In genomic region chr1:35202048-35202719, GRCh38 we compare ENCODE assay signal across 7 cellular contexts. TPM values are rescaled to one million over a fixed set of nuclear protein-coding genes. Genes with fewer than 3 reads are reported as not detected.
A peak's percentile ranks its signal among the peaks of the same experiment; 100 is the strongest.
DNase-seq lines count a peak whose midpoint lies in the region; ATAC-seq and TF ChIP-seq lines count a peak whose summit lies in the region.

No MANE protein-coding gene starts in this region.

- H3K9me3 ChIP-seq in effector memory CD4-positive, alpha-beta T cell (ENCODE audit: control insufficient read depth, low read length) = no peaks in the 10 kb centered on the region
- no peaks in the 10 kb centered on the region for H3K9me3 ChIP-seq in lung (ENCODE audit: control insufficient read depth in 2 of 2, insufficient read depth in 1 of 2, low read length in 1 of 2)

- DNase-seq in HL-60 (ENCODE audit: low read depth in 1 of 2, low spot score in 1 of 2) (peak; percentile 43 to 84), NCI-H748 (lab: John Stamatoyannopoulos, UW; ENCODE audit: unreplicated experiment) (peak; percentile 82), lung (ENCODE audit: low spot score) (peak; percentile 74)
- peak; percentile 65 to 71 for DNase-seq in activated CD4-positive, alpha-beta T cell treated with anti-CD3 and anti-CD28 coated beads, Interleukin-2, amount 50 U/mL, for 48 hours
- peak; percentile 29 to 48 (median 41) for DNase-seq in effector memory CD4-positive, alpha-beta T cell
- peak; percentile 41 for DNase-seq in stimulated activated CD8-positive, alpha-beta memory T cell treated with anti-CD3 and anti-CD28 coated beads, Interleukin-12 subunit alpha, Interleukin-12 subunit beta, amount 100 ng/mL, for 24 hours (ENCODE audit: extremely low read depth)

- H3K36me3 ChIP-seq in effector memory CD4-positive, alpha-beta T cell (ENCODE audit: control insufficient read depth, insufficient read depth, low read length) = no peaks in the 10 kb centered on the region
- no peaks in the 10 kb centered on the region for H3K36me3 ChIP-seq in lung (ENCODE audit: control insufficient read depth in 2 of 2, insufficient read depth in 2 of 2, low read length in 2 of 2)

- peak; percentile 68 for ATAC-seq in GM18498 (IDR thresholded peaks at IDR 0.05; ENCODE audit: unreplicated experiment)
- ATAC-seq in lung (ENCODE audit: insufficient read depth, low FRiP score) = peak; percentile 88

- no peak overlapping the region for H3K4me3 ChIP-seq in HL-60 (replicated peaks; ENCODE audit: insufficient read depth, low read length)
- H3K4me3 ChIP-seq in effector memory CD4-positive, alpha-beta T cell (ENCODE audit: insufficient read depth, low read depth, low read length, poor library complexity, severe bottlenecking) = no peak overlapping the region
- no peak overlapping the region for H3K4me3 ChIP-seq in lung

- H3K4me1 ChIP-seq in effector memory CD4-positive, alpha-beta T cell (ENCODE audit: control insufficient read depth, insufficient read depth, low read length, poor library complexity, severe bottlenecking) = no peaks in the 10 kb centered on the region
- no peaks in the 10 kb centered on the region for H3K4me1 ChIP-seq in lung (ENCODE audit: control insufficient read depth in 2 of 2, insufficient read depth in 2 of 2, low read length in 2 of 2)

- H3K27ac ChIP-seq in HL-60 (replicated peaks) = no peak overlapping the region
- no peak overlapping the region for H3K27ac ChIP-seq in effector memory CD4-positive, alpha-beta T cell (ENCODE audit: insufficient read depth, low read length, poor library complexity, severe bottlenecking)
- H3K27ac ChIP-seq in lung (ENCODE audit: low read depth in 1 of 2, low read length in 1 of 2) = no peak overlapping the region

- 23 to 30% methylated on average over 6 of the region's 6 CpGs for WGBS in lung, 2 donors

- TF ChIP-seq CTCF in HL-60 (IDR thresholded peaks at IDR 0.05; ENCODE audit: insufficient read depth, low read length) (peak; percentile 94), lung (IDR thresholded peaks at IDR 0.05; ENCODE audit: control extremely low read depth, extremely low read depth) (peak; percentile 89)

- H3K27me3 ChIP-seq in HL-60 (ENCODE audit: insufficient read depth, poor library complexity, severe bottlenecking) (no peaks in the 10 kb centered on the region), lung (ENCODE audit: control insufficient read depth, insufficient read depth) (no peaks in the 10 kb centered on the region)
- no peaks in the 10 kb centered on the region for H3K27me3 ChIP-seq in effector memory CD4-positive, alpha-beta T cell (replicated peaks; ENCODE audit: control insufficient read depth, insufficient read depth, low read length, poor library complexity, severe bottlenecking)

RNA-seq across cellular contexts. Expression of gene SFPQ, which starts 9.2 kb away (rescaled TPM):
- total RNA-seq in lung = 100 to 1,000 TPM; 162 to 269 TPM
- polyA plus RNA-seq in lung = 100 to 1,000 TPM; 116 to 258 TPM
